ENCODE assay signal across 9 cellular contexts in the genomic region with DNA sequence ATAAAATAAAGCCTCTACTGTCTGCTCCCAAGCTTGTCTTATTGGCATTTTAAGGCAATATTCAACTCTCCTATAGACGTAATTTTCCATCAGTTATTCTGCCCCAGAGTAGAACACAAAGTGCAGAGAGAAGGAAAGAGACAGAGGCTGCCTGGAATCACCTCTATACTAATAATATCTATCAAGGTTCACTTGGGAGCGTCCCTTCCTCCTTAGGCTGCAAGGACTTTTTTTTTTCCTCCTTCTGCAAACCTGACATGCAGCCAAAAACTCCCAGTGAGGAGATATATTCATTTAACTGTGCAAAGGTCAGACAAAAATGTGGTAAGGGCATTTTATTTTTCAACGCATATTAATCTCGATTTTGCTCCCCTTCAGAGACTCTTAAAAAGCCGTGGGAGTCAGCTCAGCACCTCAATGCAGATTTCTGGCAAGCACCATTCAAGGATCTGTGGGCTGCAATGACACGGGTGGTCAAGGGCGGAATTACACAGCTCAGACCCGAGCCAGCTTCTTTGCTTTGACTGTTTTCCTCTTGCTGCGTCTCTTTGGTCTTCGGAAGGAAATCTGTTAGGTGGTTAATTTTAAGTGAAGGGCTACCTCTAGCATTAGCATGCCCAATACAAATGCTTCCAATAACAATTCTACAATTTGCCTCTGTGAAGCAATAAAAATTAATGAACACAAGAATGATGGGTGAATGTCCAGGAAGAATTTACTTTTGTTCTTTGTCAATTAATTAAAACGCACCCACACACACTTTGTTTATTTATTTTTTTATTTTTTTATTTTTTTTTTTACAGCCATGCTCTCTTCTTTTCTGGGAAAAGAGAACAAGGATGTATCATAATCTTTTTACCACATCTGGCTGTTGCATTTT.
A peak's percentile ranks its signal among the peaks of the same experiment; 100 is the strongest.
DNase-seq lines count a peak whose midpoint lies in the region; ATAC-seq, FAIRE-seq and TF ChIP-seq lines count a peak whose summit lies in the region.
"Had no signal": no experiment of that assay in that cellular context is flagged by ENCODE, and none has a peak within 500 bp of the region (broad histone marks: within the 10 kb centered on the region; RNA-seq: fewer than 3 reads in every experiment).

No MANE protein-coding gene starts in this region.

- POLR2A ChIA-PET in activated CD8-positive, alpha-beta T cell treated with anti-CD3 and anti-CD28 coated beads for 36 hours (lab: Charles Lee): no interaction called here

- no peak overlapping the region for H3K4me3 Mint-ChIP-seq in activated CD8-positive, alpha-beta T cell treated with anti-CD3 and anti-CD28 coated beads for 36 hours

- FAIRE-seq in urothelium cell line (lab: Jason Lieb, UNC): no peak

- intact Hi-C loops in activated CD8-positive, alpha-beta T cell treated with anti-CD3 and anti-CD28 coated beads for 36 hours (cut with micrococcal nuclease): no loop called here

- DNase-seq in KBM-7 (peak; percentile 3), cerebellar cortex (ENCODE audit: low spot score) (peak; percentile 71), left lobe of liver (ENCODE audit: low spot score) (no peak), urothelium cell line (ENCODE audit: low spot score) (peak; percentile 23)
- no peak for DNase-seq in stimulated activated CD4-positive, alpha-beta T cell treated with anti-CD3 and anti-CD28 coated beads, Interleukin-4, amount 100 ng/mL, for 24 hours
- DNase-seq in activated CD8-positive, alpha-beta T cell treated with anti-CD3 and anti-CD28 coated beads for 36 hours: no peak

- peak; percentile 84 for TF ChIP-seq CTCF in C4-2B (conservative IDR thresholded peaks at IDR 0.05)
- no peak for TF ChIP-seq CTCF in activated CD8-positive, alpha-beta T cell treated with anti-CD3 and anti-CD28 coated beads for 36 hours (IDR thresholded peaks at IDR 0.05)

- in situ Hi-C loops in KBM-7 (cut with MboI; ENCODE audit: low pct_unique_long_range_greater_than_20kb, low sequenced_read_pairs): no loop called here

- no peak overlapping the region for H3K27ac ChIP-seq in C4-2B
- H3K27ac ChIP-seq: HL-60 had no signal

- no peaks in the 10 kb centered on the region for H3K27me3 Mint-ChIP-seq in activated CD8-positive, alpha-beta T cell treated with anti-CD3 and anti-CD28 coated beads for 36 hours

- CTCF ChIA-PET in activated CD8-positive, alpha-beta T cell treated with anti-CD3 and anti-CD28 coated beads for 36 hours (lab: Charles Lee): no interaction called here

- H3K36me3 Mint-ChIP-seq in activated CD8-positive, alpha-beta T cell treated with anti-CD3 and anti-CD28 coated beads for 36 hours (ENCODE audit: low read depth): no peaks in the 10 kb centered on the region

- ATAC-seq in GM19468 (IDR thresholded peaks at IDR 0.05; ENCODE audit: extremely low read depth, unreplicated experiment): peak; percentile 26
- ATAC-seq in left lobe of liver: peak; percentile 60
- ATAC-seq in activated CD8-positive, alpha-beta T cell treated with anti-CD3 and anti-CD28 coated beads for 36 hours: no peak

- H3K4me1 Mint-ChIP-seq in activated CD8-positive, alpha-beta T cell treated with anti-CD3 and anti-CD28 coated beads for 36 hours (ENCODE audit: low read depth): no peaks in the 10 kb centered on the region

- peaks cover 8% of the 10 kb centered on the region for H3K9me3 Mint-ChIP-seq in activated CD8-positive, alpha-beta T cell treated with anti-CD3 and anti-CD28 coated beads for 36 hours

- no peak overlapping the region for H3K27ac Mint-ChIP-seq in activated CD8-positive, alpha-beta T cell treated with anti-CD3 and anti-CD28 coated beads for 36 hours

Comparison
In these comparisons a context has a peak if more than half of its experiments do, and no peak if none do; other contexts are left out.
1. DNase-seq: peak in KBM-7 (single experiment), cerebellar cortex (single experiment) and urothelium cell line (single experiment); none in left lobe of liver (single experiment), stimulated activated CD4-positive, alpha-beta T cell treated with anti-CD3 and anti-CD28 coated beads, Interleukin-4, amount 100 ng/mL, for 24 hours (single experiment) and activated CD8-positive, alpha-beta T cell treated with anti-CD3 and anti-CD28 coated beads for 36 hours (single experiment).